In the genomic region with DNA sequence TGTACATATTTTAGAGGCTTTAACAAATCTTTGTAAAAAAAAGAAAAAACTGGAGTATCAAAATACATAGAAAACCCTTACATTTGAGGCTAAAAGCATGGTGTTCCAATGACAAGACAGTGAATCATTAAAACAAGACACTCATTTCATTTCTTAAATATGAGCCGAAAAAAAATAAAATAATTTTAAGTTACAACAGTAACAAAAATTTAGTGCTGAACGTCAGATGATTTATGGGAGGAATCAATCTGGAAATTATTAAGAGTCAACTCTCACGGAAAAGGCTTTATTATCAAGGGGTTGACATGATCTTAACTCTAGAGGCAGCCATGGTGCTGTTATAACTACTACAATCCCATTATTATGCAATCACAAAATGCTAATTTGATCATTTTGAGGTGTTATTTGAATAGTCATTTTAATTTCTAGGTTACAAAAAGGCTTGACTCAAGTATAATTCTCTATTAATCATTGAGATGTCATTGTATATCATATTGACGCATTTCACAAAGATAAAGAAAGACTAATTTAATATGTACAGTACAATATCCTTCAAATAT, we compare ENCODE assay signal across 23 cellular contexts. TPM values are rescaled to one million over a fixed set of nuclear protein-coding genes. Genes with fewer than 3 reads are reported as not detected.
DNase-seq lines count a peak whose midpoint lies in the region; ATAC-seq, FAIRE-seq and TF ChIP-seq lines count a peak whose summit lies in the region.
"Had no signal": no experiment of that assay in that cellular context is flagged by ENCODE, and none has a peak within 500 bp of the region (broad histone marks: within the 10 kb centered on the region; RNA-seq: fewer than 3 reads in every experiment).

No MANE protein-coding gene starts in this region.

- in situ Hi-C loops in GM23248 (cut with MboI): no loop called here
- in situ Hi-C loops in IMR-90 (cut with MboI; ENCODE audit: low sequenced_read_pairs): no loop called here

- no peaks in the 10 kb centered on the region for H3K27me3 Mint-ChIP-seq in osteocyte (ENCODE audit: unreplicated experiment)
- no peaks in the 10 kb centered on the region for H3K27me3 Mint-ChIP-seq in glutamatergic neuron (ENCODE audit: unreplicated experiment)
- no peaks in the 10 kb centered on the region for H3K27me3 Mint-ChIP-seq in activated CD8-positive, alpha-beta memory T cell treated with anti-CD3 and anti-CD28 coated beads, Interleukin-2, amount 10 ng/mL, durations not matched to agents 7 days and 5 days

- WGBS in GM23248 (ENCODE audit: low coverage in 1 of 2, low lambda C conversion rate in 2 of 2, missing lambda C conversion rate in 2 of 2), 2 experiments: 26 to 29% methylated on average over 4 of the region's 4 CpGs
- no CpG with 5 or more reads among the region's 4 CpGs for WGBS in IMR-90 (ENCODE audit: extremely low coverage in 2 of 2, insufficient read length in 1 of 2), 2 experiments
- WGBS in H1 (ENCODE audit: extremely low coverage in 1 of 2, insufficient coverage in 1 of 2, insufficient read length in 1 of 2, insufficient replicate concordance in 2 of 2, low coverage in 1 of 2, low lambda C conversion rate in 2 of 2, missing lambda C conversion rate in 1 of 2), 2 experiments: 61% methylated on average over 4 of the region's 4 CpGs; no CpG with 5 or more reads in 1 of the 2 experiments

- H3K4me1 Mint-ChIP-seq in osteocyte (ENCODE audit: unreplicated experiment) (peaks cover 34% of the 10 kb centered on the region), glutamatergic neuron (ENCODE audit: low read depth, unreplicated experiment) (peaks cover 36% of the 10 kb centered on the region)
- peaks cover 6% of the 10 kb centered on the region for H3K4me1 Mint-ChIP-seq in activated CD8-positive, alpha-beta memory T cell treated with anti-CD3 and anti-CD28 coated beads, Interleukin-2, amount 10 ng/mL, durations not matched to agents 7 days and 5 days

- no peak for ATAC-seq in IMR-90 (ENCODE audit: low read depth)
- ATAC-seq in activated CD8-positive, alpha-beta memory T cell treated with anti-CD3 and anti-CD28 coated beads, Interleukin-2, amount 10 ng/mL, durations not matched to agents 7 days and 5 days: no peak
- ATAC-seq: HCT116, PC-3 had no signal

- CTCF ChIA-PET in IMR-90 (lab: Yijun Ruan, JAX): no interaction called here
- CTCF ChIA-PET in H1 (lab: Charles Lee; ENCODE audit: partially characterized antibody): no interaction called here
- CTCF ChIA-PET in activated CD8-positive, alpha-beta memory T cell treated with anti-CD3 and anti-CD28 coated beads, Interleukin-2, amount 10 ng/mL, durations not matched to agents 7 days and 5 days (lab: Charles Lee): interaction anchor here (1.0 kb wide), 1 partner anchor 25 kb away, joined by 3 read pairs; no protein-coding TSS in a partner anchor

- H3K18ac ChIP-seq in IMR-90 (ENCODE audit: low read depth, low read length) (no peak overlapping the region), H1 (ENCODE audit: extremely low read depth, low read length) (no peak overlapping the region)

- H2BK15ac ChIP-seq in IMR-90 (ENCODE audit: low read depth, low read length) (no peak overlapping the region), H1 (ENCODE audit: low read length) (no peak overlapping the region)

- H3K27me3 ChIP-seq in GM23248 (replicated peaks; ENCODE audit: insufficient read depth) (no peaks in the 10 kb centered on the region), IMR-90 (ENCODE audit: control insufficient read depth, insufficient read depth, low read length) (no peaks in the 10 kb centered on the region), H1 (replicated peaks in 1 of 4; ENCODE audit: control insufficient read depth in 3 of 4, extremely low read depth in 1 of 4, insufficient read depth in 3 of 4, low read length in 3 of 4) (no peaks in the 10 kb centered on the region)
- H3K27me3 ChIP-seq: MG63, SJCRH30 had no signal

- intact Hi-C loops in IMR-90 (cut with micrococcal nuclease) (no loop called here), posterior cingulate gyrus (cut with DNase I) (no loop called here)

- peaks cover 51% of the 10 kb centered on the region for H3K4me1 ChIP-seq in GM23248 (ENCODE audit: insufficient read depth)
- H3K4me1 ChIP-seq in IMR-90 (ENCODE audit: control insufficient read depth, insufficient read depth, low read length): peaks cover 10% of the 10 kb centered on the region
- peaks cover 7 to 34% (median 23%) of the 10 kb centered on the region in 4 experiments; a peak in 6 of 7 replicates for H3K4me1 ChIP-seq in H1 (replicated peaks in 1 of 4; ENCODE audit: control insufficient read depth in 3 of 4, insufficient read depth in 4 of 4, low read length in 3 of 4)

- no TSS peak for BruUV-seq in IMR-90 (replicated peaks; lab: Mats Ljungman, UMichigan)

- H3K9me2 ChIP-seq in GM23248 (ENCODE audit: insufficient read depth): no peaks in the 10 kb centered on the region

- H3F3A ChIP-seq in GM23248 (ENCODE audit: insufficient read depth): peaks cover 44% of the 10 kb centered on the region

- dilution Hi-C loops in IMR-90 (cut with HindIII; ENCODE audit: low sequenced_read_pairs, unreplicated experiment): no loop called here

- H4K91ac ChIP-seq in IMR-90 (ENCODE audit: insufficient read depth, low read depth, low read length) (no peak overlapping the region), H1 (replicated peaks; ENCODE audit: insufficient read length, low read length) (no peak overlapping the region)

- no peak overlapping the region for H2AK9ac ChIP-seq in IMR-90 (replicated peaks; ENCODE audit: low read depth, low read length, poor library complexity)

- H3K14ac ChIP-seq in IMR-90 (replicated peaks; ENCODE audit: low read depth, low read length) (no peak overlapping the region), H1 (ENCODE audit: insufficient read length) (no peak overlapping the region)

- no peaks in the 10 kb centered on the region for H3K23me2 ChIP-seq in H1 (ENCODE audit: low read depth, low read length)

- H3K36me3 Mint-ChIP-seq in osteocyte (ENCODE audit: unreplicated experiment): peaks cover 5% of the 10 kb centered on the region
- no peaks in the 10 kb centered on the region for H3K36me3 Mint-ChIP-seq in glutamatergic neuron (ENCODE audit: unreplicated experiment)
- H3K36me3 Mint-ChIP-seq in activated CD8-positive, alpha-beta memory T cell treated with anti-CD3 and anti-CD28 coated beads, Interleukin-2, amount 10 ng/mL, durations not matched to agents 7 days and 5 days: peaks cover 7% of the 10 kb centered on the region

- H2AK5ac ChIP-seq in IMR-90 (ENCODE audit: low read depth, low read length) (no peak overlapping the region), H1 (ENCODE audit: low read depth, low read length) (no peak overlapping the region)

- no peaks in the 10 kb centered on the region for H3K9me3 Mint-ChIP-seq in osteocyte (ENCODE audit: unreplicated experiment)
- no peaks in the 10 kb centered on the region for H3K9me3 Mint-ChIP-seq in glutamatergic neuron (ENCODE audit: unreplicated experiment)
- no peaks in the 10 kb centered on the region for H3K9me3 Mint-ChIP-seq in activated CD8-positive, alpha-beta memory T cell treated with anti-CD3 and anti-CD28 coated beads, Interleukin-2, amount 10 ng/mL, durations not matched to agents 7 days and 5 days (ENCODE audit: low read depth)

- H3K27ac Mint-ChIP-seq in osteocyte (ENCODE audit: unreplicated experiment) (peak overlapping the region; percentile 76), glutamatergic neuron (ENCODE audit: unreplicated experiment) (no peak overlapping the region)
- no peak overlapping the region for H3K27ac Mint-ChIP-seq in activated CD8-positive, alpha-beta memory T cell treated with anti-CD3 and anti-CD28 coated beads, Interleukin-2, amount 10 ng/mL, durations not matched to agents 7 days and 5 days

- TF ChIP-seq POLR2A in IMR-90 (IDR thresholded peaks at IDR 0.05; ENCODE audit: low read depth, low read length) (no peak), H1 (IDR thresholded peaks at IDR 0.05; ENCODE audit: control extremely low read depth in 1 of 2, low read depth in 2 of 2, low read length in 2 of 2) (no peak)

- peaks cover 43 to 79% of the 10 kb centered on the region in 2 experiments for H3K79me1 ChIP-seq in IMR-90 (ENCODE audit: low read depth in 1 of 2, low read length in 2 of 2)
- H3K79me1 ChIP-seq in H1 (ENCODE audit: low read depth, low read length): no peaks in the 10 kb centered on the region

- H3K36me3 ChIP-seq in GM23248 (ENCODE audit: low read depth): no peaks in the 10 kb centered on the region
- peaks cover 6% of the 10 kb centered on the region for H3K36me3 ChIP-seq in IMR-90 (ENCODE audit: control insufficient read depth, insufficient read depth, low read length)
- H3K36me3 ChIP-seq in H1 (ENCODE audit: control insufficient read depth in 2 of 4, insufficient read depth in 4 of 4, low read length in 3 of 4): no peaks in the 10 kb centered on the region; a peak in 1 of 8 replicates

- H3K4me3 ChIP-seq in GM23248 (no peak overlapping the region), IMR-90 (ENCODE audit: insufficient read depth, low read depth, low read length) (no peak overlapping the region), H1 (ENCODE audit: extremely low read depth in 1 of 4, insufficient read depth in 2 of 4, low read depth in 3 of 4, low read length in 4 of 4) (peak overlapping the region in 1 of 4 experiments; percentile 23; a peak in 1 of 8 replicates)
- H3K4me3 ChIP-seq: MG63, SJCRH30 had no signal

- no peak overlapping the region for H2BK120ac ChIP-seq in IMR-90 (ENCODE audit: low read depth, low read length)
- H2BK120ac ChIP-seq in H1 (replicated peaks; ENCODE audit: low read depth, low read length): no peak overlapping the region

- peak; percentile 21 for DNase-seq in GM23248
- no peak for DNase-seq in IMR-90
- no peak for DNase-seq in H1 (ENCODE audit: low read depth in 1 of 2, low spot score in 2 of 2)
- no peak for DNase-seq in osteocyte (ENCODE audit: extremely low spot score, unreplicated experiment)
- DNase-seq in glutamatergic neuron: no peak
- DNase-seq in posterior cingulate gyrus: no peak
- DNase-seq in activated CD8-positive, alpha-beta memory T cell treated with anti-CD3 and anti-CD28 coated beads, Interleukin-2, amount 10 ng/mL, durations not matched to agents 7 days and 5 days: no peak
- DNase-seq: DMS 273 treated with DMSO at 0.1 percent for 48 hours, Karpas-422, MG63, NCI-H1092, NCI-H146, NCI-H2081, NCI-H510A, NCI-H82, PC-3, SJCRH30 had no signal

- POLR2A ChIA-PET in IMR-90 (lab: Charles Lee; ENCODE audit: unreplicated experiment) (interaction anchor here (0.6 kb wide), 1 partner anchor 10 kb away, joined by 3 read pairs; no protein-coding TSS in a partner anchor), H1 (lab: Charles Lee; ENCODE audit: partially characterized antibody) (no interaction called here)

- TF ChIP-seq EP300 in H1 (IDR thresholded peaks at IDR 0.05; ENCODE audit: borderline replicate concordance in 1 of 2, low read depth in 2 of 2, low read length in 2 of 2): no peak

- no peak overlapping the region for H2AFZ ChIP-seq in GM23248
- no peak overlapping the region for H2AFZ ChIP-seq in IMR-90 (replicated peaks; ENCODE audit: low read length, poor library complexity)
- H2AFZ ChIP-seq in H1 (ENCODE audit: low read length): no peak overlapping the region

- TF ChIP-seq RAD21 in IMR-90 (IDR thresholded peaks at IDR 0.05; ENCODE audit: low read length): no peak
- no peak for TF ChIP-seq RAD21 in H1 (IDR thresholded peaks at IDR 0.05 in 1 of 2, conservative IDR thresholded peaks at IDR 0.05 in 1 of 2; ENCODE audit: low read depth in 2 of 2, low read length in 2 of 2)

- H4K20me1 ChIP-seq in GM23248 (ENCODE audit: insufficient read depth) (no peaks in the 10 kb centered on the region), IMR-90 (ENCODE audit: insufficient read depth, low read length) (no peaks in the 10 kb centered on the region), H1 (replicated peaks in 1 of 2; ENCODE audit: control insufficient read depth in 1 of 2, insufficient read depth in 2 of 2, low read length in 2 of 2) (no peaks in the 10 kb centered on the region)

- H3K79me2 ChIP-seq in GM23248 (ENCODE audit: insufficient read depth) (peaks cover 90% of the 10 kb centered on the region), H1 (ENCODE audit: control insufficient read depth in 1 of 2, insufficient read depth in 2 of 2, low read length in 2 of 2) (peaks cover 0 to 45% of the 10 kb centered on the region in 2 experiments; a peak in 2 of 4 replicates)

- no peak overlapping the region for H3K56ac ChIP-seq in IMR-90 (ENCODE audit: extremely low read depth, insufficient read depth, low read length)
- no peak overlapping the region for H3K56ac ChIP-seq in H1 (replicated peaks; ENCODE audit: insufficient read length, low read depth, low read length)

- H3K4me3 Mint-ChIP-seq in osteocyte (ENCODE audit: unreplicated experiment) (no peak overlapping the region), glutamatergic neuron (ENCODE audit: unreplicated experiment) (no peak overlapping the region)
- H3K4me3 Mint-ChIP-seq in activated CD8-positive, alpha-beta memory T cell treated with anti-CD3 and anti-CD28 coated beads, Interleukin-2, amount 10 ng/mL, durations not matched to agents 7 days and 5 days: no peak overlapping the region

- peak overlapping the region; percentile 25 for H3K4me2 ChIP-seq in GM23248 (ENCODE audit: unreplicated experiment)
- no peak overlapping the region for H3K4me2 ChIP-seq in IMR-90 (ENCODE audit: low read depth, low read length)
- H3K4me2 ChIP-seq in H1 (ENCODE audit: insufficient read depth in 1 of 2, low read depth in 2 of 2, low read length in 2 of 2): no peak overlapping the region; a peak in 1 of 4 replicates

- H3K9me1 ChIP-seq in IMR-90 (ENCODE audit: insufficient read depth, low read length): peaks cover 14% of the 10 kb centered on the region

- H3K9me3 ChIP-seq in GM23248 (ENCODE audit: low read depth) (no peaks in the 10 kb centered on the region), IMR-90 (ENCODE audit: control insufficient read depth, insufficient read depth, low read length) (no peaks in the 10 kb centered on the region), H1 (ENCODE audit: insufficient read depth in 2 of 2, low read depth in 1 of 2, low read length in 1 of 2) (no peaks in the 10 kb centered on the region)
- H3K9me3 ChIP-seq: MG63, SJCRH30 had no signal

- H3K27ac ChIP-seq in GM23248 (no peak overlapping the region), IMR-90 (ENCODE audit: insufficient read depth, low read length) (no peak overlapping the region), H1 (ENCODE audit: low read depth, low read length) (no peak overlapping the region)
- H3K27ac ChIP-seq: C4-2B, HL-60, RWPE1, SJCRH30 had no signal

- no peak for FAIRE-seq in H1 (lab: Jason Lieb, UNC)
- FAIRE-seq: GM19239, HTR-8/SVneo had no signal

- TF ChIP-seq CTCF in IMR-90 (conservative IDR thresholded peaks at IDR 0.05; ENCODE audit: low read depth, low read length): no peak
- no peak for TF ChIP-seq CTCF in H1 (IDR thresholded peaks at IDR 0.05; ENCODE audit: control extremely low read depth in 1 of 3, insufficient read depth in 1 of 3, low read depth in 1 of 3, low read length in 3 of 3)
- TF ChIP-seq CTCF in osteocyte (IDR thresholded peaks at IDR 0.05): no peak
- no peak for TF ChIP-seq CTCF in glutamatergic neuron (IDR thresholded peaks at IDR 0.05; ENCODE audit: partially characterized antibody, unreplicated experiment)

- H3K4ac ChIP-seq in IMR-90 (ENCODE audit: low read depth, low read length) (no peak overlapping the region), H1 (replicated peaks; ENCODE audit: insufficient read length, low read depth, low read length) (no peak overlapping the region)

- no peak overlapping the region for H4K8ac ChIP-seq in IMR-90 (ENCODE audit: low read depth in 2 of 2, low read length in 2 of 2)
- no peak overlapping the region for H4K8ac ChIP-seq in H1 (ENCODE audit: extremely low read depth, insufficient read depth, low read length)

- H4K5ac ChIP-seq in IMR-90 (ENCODE audit: low read depth, low read length): no peak overlapping the region
- H4K5ac ChIP-seq in H1 (ENCODE audit: insufficient read length, low read depth, low read length): no peak overlapping the region

- H2BK20ac ChIP-seq in IMR-90 (ENCODE audit: low read depth, low read length): no peak overlapping the region
- H2BK20ac ChIP-seq in H1 (ENCODE audit: low read length): no peak overlapping the region

- no peak overlapping the region for H3K9ac ChIP-seq in GM23248
- no peak overlapping the region for H3K9ac ChIP-seq in IMR-90 (ENCODE audit: low read depth, low read length)
- H3K9ac ChIP-seq in H1 (replicated peaks in 1 of 4; ENCODE audit: extremely low read depth in 1 of 4, low read depth in 3 of 4, low read length in 3 of 4): no peak overlapping the region

- H3K23ac ChIP-seq in IMR-90 (ENCODE audit: low read depth, low read length) (no peak overlapping the region), H1 (ENCODE audit: insufficient read length) (no peak overlapping the region)

- H2BK5ac ChIP-seq in IMR-90 (ENCODE audit: low read depth, low read length, poor library complexity, severe bottlenecking) (peak overlapping the region; percentile 51), H1 (ENCODE audit: low read depth, low read length) (no peak overlapping the region)

- no peak overlapping the region for H2BK12ac ChIP-seq in H1 (ENCODE audit: low read depth, low read length)

RNA-seq across cellular contexts. Expression of gene MAPKAP1, which starts 51.9 kb away (rescaled TPM):
- 74.5 and 75.1 TPM in 2 replicates for total RNA-seq in GM23248 (2014; rRNA removed; shearing (Covaris generic))
- 65.5 and 68.5 TPM in 2 replicates for polyA plus RNA-seq in GM23248 (2016; fragmentation: Nextera tagmentation; extraction: Ambion mirVana)
- 122 and 158 TPM in 2 replicates for total RNA-seq in IMR-90 (2012; rRNA removed)
- polyA plus RNA-seq in IMR-90 (2012; rRNA removed): 75.0 and 87.2 TPM in 2 replicates
- polyA plus RNA-seq in IMR-90 (2012; cell fraction: cytosol; rRNA removed): 57.5 and 86.3 TPM in 2 replicates
- 53.4 and 70.8 TPM in 2 replicates for polyA plus RNA-seq in IMR-90 (2012; cell fraction: nucleus; rRNA removed; ENCODE audit: low replicate concordance)
- 140 and 146 TPM in 2 replicates for total RNA-seq in H1 (2021; fragmentation: NEBNext Ultra II Directional; extraction: Animal tissue kit (Norgen Biotek cat#: 25700))
- polyA plus RNA-seq in H1 (2011; rRNA removed): 79.2 and 101 TPM in 2 replicates
- polyA plus RNA-seq in H1 (2011; cell fraction: cytosol; rRNA removed): 85.1 TPM
- polyA plus RNA-seq in H1 (2011; cell fraction: nucleus; rRNA removed): 106 TPM
- polyA plus RNA-seq in H1 (2012, experiment 1 of 2): 86.0 to 98.9 TPM (median 91.5 TPM) in 4 replicates
- polyA plus RNA-seq in H1 (2012, experiment 2 of 2): 41.8 TPM
- 89.0 TPM for polyA plus RNA-seq in H1 (2013, experiment 1 of 2)
- 86.7 TPM for polyA plus RNA-seq in H1 (2013, experiment 2 of 2)
- 117 and 131 TPM in 2 replicates for polyA minus RNA-seq in H1 (2011; rRNA and poly(A)+ RNA removed)
- polyA minus RNA-seq in H1 (2011; cell fraction: cytosol; rRNA and poly(A)+ RNA removed): 31.9 TPM
- polyA minus RNA-seq in H1 (2011; cell fraction: nucleus; rRNA and poly(A)+ RNA removed): 97.4 TPM
- total RNA-seq in osteocyte: 67.2 and 76.9 TPM in 2 replicates
- 59.6 TPM for total RNA-seq in glutamatergic neuron (ENCODE audit: unreplicated experiment)
- 10 to 100 TPM; 53.2 to 59.4 TPM for total RNA-seq in activated CD8-positive, alpha-beta memory T cell treated with anti-CD3 and anti-CD28 coated beads, Interleukin-2, amount 10 ng/mL, durations not matched to agents 7 days and 5 days
